In the genomic region with DNA sequence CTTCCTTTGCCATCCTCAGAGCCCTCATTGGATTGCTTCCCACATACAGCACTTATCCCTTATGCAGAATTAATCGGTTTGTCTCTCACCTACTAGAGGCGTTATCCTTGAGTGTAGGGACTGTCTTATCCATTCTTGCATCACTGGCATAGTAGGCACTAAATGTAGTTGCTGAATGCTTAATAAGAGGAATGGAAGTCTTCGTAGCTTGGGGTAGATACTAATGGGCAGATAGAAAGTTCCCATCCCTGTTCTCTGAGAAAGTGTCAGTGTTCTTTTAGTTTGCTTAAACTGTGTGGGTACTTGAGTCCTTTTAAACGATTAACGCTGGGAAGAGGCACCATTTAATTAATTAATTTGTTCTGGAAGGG, we compare ENCODE assay signal across 11 cellular contexts. TPM values are rescaled to one million over a fixed set of nuclear protein-coding genes. Genes with fewer than 3 reads are reported as not detected.
DNase-seq lines count a peak whose midpoint lies in the region; ATAC-seq and TF ChIP-seq lines count a peak whose summit lies in the region.
"Had no signal": no experiment of that assay in that cellular context is flagged by ENCODE, and none has a peak within 500 bp of the region (broad histone marks: within the 10 kb centered on the region; RNA-seq: fewer than 3 reads in every experiment).

No MANE protein-coding gene starts in this region.

- no peaks in the 10 kb centered on the region for H3K36me3 ChIP-seq in adipocyte (ENCODE audit: control insufficient read depth, insufficient read depth, low read length, severe bottlenecking)
- no peaks in the 10 kb centered on the region for H3K36me3 ChIP-seq in mesenchymal stem cell (ENCODE audit: control insufficient read depth in 1 of 2, insufficient read depth in 2 of 2, low read depth in 1 of 2, low read length in 2 of 2)
- H3K36me3 ChIP-seq: cardiac muscle cell had no signal

- peaks cover 6% of the 10 kb centered on the region for H3K79me1 ChIP-seq in mesenchymal stem cell (replicated peaks; ENCODE audit: low read length, poor library complexity, severe bottlenecking)

- H3K18ac ChIP-seq in mesenchymal stem cell (ENCODE audit: low read depth in 1 of 2, low read length in 2 of 2): peak overlapping the region; percentile 78 to 82

- peak overlapping the region; percentile 44 to 85 for H2BK12ac ChIP-seq in mesenchymal stem cell (ENCODE audit: low read length in 2 of 2)

- H2AFZ ChIP-seq in mesenchymal stem cell (ENCODE audit: low read depth, low read length): no peak overlapping the region

- peaks cover 45% of the 10 kb centered on the region for H3K4me1 ChIP-seq in adipocyte (ENCODE audit: control insufficient read depth, insufficient read depth, low read length)
- H3K4me1 ChIP-seq in mesenchymal stem cell (ENCODE audit: control insufficient read depth, insufficient read depth, low read depth, low read length): peaks cover 6% of the 10 kb centered on the region

- no peak for TF ChIP-seq CTCF in type B pancreatic cell (conservative IDR thresholded peaks at IDR 0.05)

- H3K14ac ChIP-seq in mesenchymal stem cell (ENCODE audit: low read length in 2 of 2): no peak overlapping the region

- peak overlapping the region; percentile 81 for H3K4me3 Mint-ChIP-seq in activated naive CD4-positive, alpha-beta T cell treated with anti-CD3 and anti-CD28 coated beads for 36 hours
- H3K4me3 Mint-ChIP-seq in type B pancreatic cell: peak overlapping the region; percentile 98

- no peak overlapping the region for H4K8ac ChIP-seq in mesenchymal stem cell (ENCODE audit: low read length)

- no peak overlapping the region for H2BK5ac ChIP-seq in mesenchymal stem cell (ENCODE audit: low read depth, low read length, poor library complexity, severe bottlenecking)

- DNase-seq in activated naive CD4-positive, alpha-beta T cell treated with anti-CD3 and anti-CD28 coated beads for 36 hours: no peak
- no peak for DNase-seq in activated naive CD4-positive, alpha-beta T cell treated with anti-CD3 and anti-CD28 coated beads, Interleukin-2, amount 50 U/mL, for 16 hours
- DNase-seq in adipocyte (ENCODE audit: low read depth) (no peak), mesenchymal stem cell (no peak), type B pancreatic cell (ENCODE audit: extremely low spot score, unreplicated experiment) (no peak), T1000 (lab: John Stamatoyannopoulos, UW) (no peak)
- DNase-seq: NCI-H774; stimulated activated CD4-positive, alpha-beta T cell treated with anti-CD3 and anti-CD28 coated beads, Interleukin-12 subunit alpha, Interleukin-12 subunit beta, amount 100 ng/mL, for 4 hours had no signal

- H3K9me3 ChIP-seq in adipocyte (ENCODE audit: control insufficient read depth, low read length) (no peaks in the 10 kb centered on the region), mesenchymal stem cell (ENCODE audit: control insufficient read depth, low read length) (no peaks in the 10 kb centered on the region)

- H2BK15ac ChIP-seq in mesenchymal stem cell (ENCODE audit: low read depth, poor library complexity, severe bottlenecking): no peak overlapping the region

- intact Hi-C loops in activated naive CD4-positive, alpha-beta T cell treated with anti-CD3 and anti-CD28 coated beads for 36 hours (cut with micrococcal nuclease): loop anchor here (5.0 kb wide), 2 partner anchors 895 to 1505 kb away; a partner anchor contains a TSS

- peak overlapping the region; percentile 91 for H3K27ac Mint-ChIP-seq in activated naive CD4-positive, alpha-beta T cell treated with anti-CD3 and anti-CD28 coated beads for 36 hours
- peak overlapping the region; percentile 95 for H3K27ac Mint-ChIP-seq in type B pancreatic cell

- H2BK120ac ChIP-seq in mesenchymal stem cell (ENCODE audit: low read depth, low read length): peak overlapping the region; percentile 50

- peak overlapping the region; percentile 55 for H4K91ac ChIP-seq in mesenchymal stem cell (ENCODE audit: low read length)

- H3K4me2 ChIP-seq in mesenchymal stem cell (ENCODE audit: low read length, poor library complexity, severe bottlenecking): no peak overlapping the region

- peak overlapping the region; percentile 33 for H2AK5ac ChIP-seq in mesenchymal stem cell (ENCODE audit: low read length, severe bottlenecking)

- no peak for ATAC-seq in GM18907 (IDR thresholded peaks at IDR 0.05; ENCODE audit: unreplicated experiment)
- no peak for ATAC-seq in HG02870 (IDR thresholded peaks at IDR 0.05; ENCODE audit: unreplicated experiment)

- H3K27me3 Mint-ChIP-seq in activated naive CD4-positive, alpha-beta T cell treated with anti-CD3 and anti-CD28 coated beads for 36 hours (ENCODE audit: low read depth): no peaks in the 10 kb centered on the region
- H3K27me3 Mint-ChIP-seq in type B pancreatic cell: no peaks in the 10 kb centered on the region

- H3K4me3 ChIP-seq in adipocyte (ENCODE audit: low read length) (peak overlapping the region; percentile 92), mesenchymal stem cell (ENCODE audit: insufficient read depth in 1 of 2, low read depth in 1 of 2, low read length in 2 of 2) (peak overlapping the region in 1 of 2 experiments; percentile 90)

- 80% methylated on average over 5 of the region's 5 CpGs for WGBS in mesenchymal stem cell

- no peak overlapping the region for H3K23ac ChIP-seq in mesenchymal stem cell (ENCODE audit: low read length in 2 of 2)

- H3K27me3 ChIP-seq in adipocyte (replicated peaks; ENCODE audit: control insufficient read depth, insufficient read depth, low read length) (no peaks in the 10 kb centered on the region), mesenchymal stem cell (ENCODE audit: control insufficient read depth in 1 of 2, insufficient read depth in 1 of 2, low read length in 2 of 2) (no peaks in the 10 kb centered on the region)

- CTCF ChIA-PET in activated naive CD4-positive, alpha-beta T cell treated with anti-CD3 and anti-CD28 coated beads for 36 hours (lab: Charles Lee): interaction anchor here (1.2 to 3.0 kb wide), 3 partner anchors 48 to 84 kb away, joined by 3 to 16 read pairs (median 6); no protein-coding TSS in a partner anchor

- H3K4ac ChIP-seq in mesenchymal stem cell (ENCODE audit: low read depth in 1 of 2, low read length in 2 of 2): peak overlapping the region; percentile 39 to 90

- H3K36me3 Mint-ChIP-seq in activated naive CD4-positive, alpha-beta T cell treated with anti-CD3 and anti-CD28 coated beads for 36 hours (ENCODE audit: low read depth): peaks cover 35% of the 10 kb centered on the region
- H3K36me3 Mint-ChIP-seq in type B pancreatic cell: no peaks in the 10 kb centered on the region

- H3K9ac ChIP-seq in adipocyte (ENCODE audit: low read length): peak overlapping the region; percentile 99
- H3K9ac ChIP-seq in mesenchymal stem cell (ENCODE audit: low read length): peak overlapping the region; percentile 97

- no peaks in the 10 kb centered on the region for H3K9me3 Mint-ChIP-seq in activated naive CD4-positive, alpha-beta T cell treated with anti-CD3 and anti-CD28 coated beads for 36 hours
- no peaks in the 10 kb centered on the region for H3K9me3 Mint-ChIP-seq in type B pancreatic cell

- H3K4me1 Mint-ChIP-seq in activated naive CD4-positive, alpha-beta T cell treated with anti-CD3 and anti-CD28 coated beads for 36 hours (ENCODE audit: low read depth): peaks cover 44% of the 10 kb centered on the region
- H3K4me1 Mint-ChIP-seq in type B pancreatic cell (ENCODE audit: unreplicated experiment): peaks cover 38% of the 10 kb centered on the region

- H3K27ac ChIP-seq in mesenchymal stem cell (ENCODE audit: low read length, poor library complexity, severe bottlenecking): no peak overlapping the region

RNA-seq across cellular contexts. Expression of a gene that starts 1.4 kb away (rescaled TPM):
- total RNA-seq in activated naive CD4-positive, alpha-beta T cell treated with anti-CD3 and anti-CD28 coated beads for 36 hours: 100 to 1,000 TPM; 387 to 391 TPM
- polyA plus RNA-seq in mesenchymal stem cell (2013, experiment 1 of 2): 85.7 TPM
- polyA plus RNA-seq in mesenchymal stem cell (2013, experiment 2 of 2): 85.2 TPM
- total RNA-seq in type B pancreatic cell (ENCODE audit: low replicate concordance): 61.2 and 69.4 TPM in 2 replicates
